Comparison of ENCODE assay signal across 20 cellular contexts in the genomic region with DNA sequence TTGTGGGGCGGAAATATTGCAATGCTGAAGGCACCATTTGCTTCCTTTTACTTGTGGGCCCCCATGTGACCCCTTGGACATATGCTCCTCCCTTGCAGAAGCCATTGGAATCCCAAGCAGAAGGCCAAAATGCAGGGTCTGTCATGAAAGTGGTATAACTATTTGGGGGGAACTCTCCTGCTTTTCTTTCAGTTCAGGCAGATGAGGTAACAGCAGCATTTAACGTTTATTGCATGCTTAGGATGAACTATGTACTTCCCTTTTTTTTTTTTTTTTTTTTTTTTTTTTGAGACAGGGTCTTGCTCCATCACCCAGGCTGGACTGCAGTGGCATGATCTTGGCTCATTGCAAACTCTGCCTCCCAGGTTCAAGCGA. TPM values are rescaled to one million over a fixed set of nuclear protein-coding genes. Genes with fewer than 3 reads are reported as not detected.
"Had no signal": no experiment of that assay in that cellular context is flagged by ENCODE, and none has a peak within 500 bp of the region (broad histone marks: within the 10 kb centered on the region; RNA-seq: fewer than 3 reads in every experiment).

No MANE protein-coding gene starts in this region.

- H3K36me3 Mint-ChIP-seq: immature natural killer cell, naive B cell had no signal

- H3K27ac ChIP-seq: ascending aorta, esophagus squamous epithelium, lower lobe of right lung, stomach, thoracic aorta had no signal

- ATAC-seq: activated naive CD8-positive, alpha-beta T cell treated with anti-CD3 and anti-CD28 coated beads, Interleukin-2, amount 50 U/mL, for 24 hours; lower lobe of right lung; right cardiac atrium had no signal

- H3K27me3 Mint-ChIP-seq: activated naive CD8-positive, alpha-beta T cell treated with anti-CD3 and anti-CD28 coated beads, Interleukin-2, amount 50 U/mL, for 24 hours had no signal

- H3K4me3 Mint-ChIP-seq: activated CD4-positive, alpha-beta memory T cell treated with anti-CD3 and anti-CD28 coated beads, Interleukin-2, amount 10 ng/mL, durations not matched to agents 7 days and 5 days; activated naive CD8-positive, alpha-beta T cell treated with anti-CD3 and anti-CD28 coated beads, Interleukin-2, amount 50 U/mL, for 24 hours; activated T-helper 1 cell treated with anti-CD3 and anti-CD28 coated beads, Interleukin-12 subunit alpha, Interleukin-12 subunit beta, Interleukin-2, Interleukin-4 antibody, amounts not matched to agents 30 ng/mL and 10 ng/mL and 1 ng/mL, durations not matched to agents 14 hours and 24 hours and 36 hours; immature natural killer cell; naive B cell had no signal

- H3K9me3 Mint-ChIP-seq: activated CD4-positive, alpha-beta memory T cell treated with anti-CD3 and anti-CD28 coated beads, Interleukin-2, amount 10 ng/mL, durations not matched to agents 7 days and 5 days; activated naive CD8-positive, alpha-beta T cell treated with anti-CD3 and anti-CD28 coated beads, Interleukin-2, amount 50 U/mL, for 24 hours; activated T-helper 1 cell treated with anti-CD3 and anti-CD28 coated beads, Interleukin-12 subunit alpha, Interleukin-12 subunit beta, Interleukin-2, Interleukin-4 antibody, amounts not matched to agents 30 ng/mL and 10 ng/mL and 1 ng/mL, durations not matched to agents 14 hours and 24 hours and 36 hours; immature natural killer cell; naive B cell had no signal

- DNase-seq: activated CD4-positive, alpha-beta memory T cell treated with anti-CD3 and anti-CD28 coated beads, Interleukin-2, amount 10 ng/mL, durations not matched to agents 7 days and 5 days; activated CD8-positive, alpha-beta memory T cell treated with anti-CD3 and anti-CD28 coated beads, Interleukin-2, amount 50 U/mL, for 4 hours; activated naive CD4-positive, alpha-beta T cell; activated naive CD8-positive, alpha-beta T cell treated with anti-CD3 and anti-CD28 coated beads, Interleukin-2, amount 50 U/mL, for 24 hours; esophagus squamous epithelium; foreskin fibroblast; immature natural killer cell; lower lobe of right lung; naive B cell; nucleus accumbens; right cardiac atrium; small intestine; stomach had no signal

- H3K36me3 ChIP-seq: ascending aorta, esophagus squamous epithelium, lower lobe of right lung, stomach, thoracic aorta had no signal

- H3K4me3 ChIP-seq: ascending aorta, esophagus squamous epithelium, lower lobe of right lung, stomach, thoracic aorta had no signal

- H3K9me3 ChIP-seq: ascending aorta, esophagus squamous epithelium, lower lobe of right lung, stomach, thoracic aorta had no signal

- H3K4me1 Mint-ChIP-seq: activated CD4-positive, alpha-beta memory T cell treated with anti-CD3 and anti-CD28 coated beads, Interleukin-2, amount 10 ng/mL, durations not matched to agents 7 days and 5 days; activated naive CD8-positive, alpha-beta T cell treated with anti-CD3 and anti-CD28 coated beads, Interleukin-2, amount 50 U/mL, for 24 hours; immature natural killer cell; naive B cell had no signal

- H3K4me1 ChIP-seq: ascending aorta, esophagus squamous epithelium, lower lobe of right lung, stomach had no signal

- H3K27ac Mint-ChIP-seq: activated CD4-positive, alpha-beta memory T cell treated with anti-CD3 and anti-CD28 coated beads, Interleukin-2, amount 10 ng/mL, durations not matched to agents 7 days and 5 days; activated naive CD8-positive, alpha-beta T cell treated with anti-CD3 and anti-CD28 coated beads, Interleukin-2, amount 50 U/mL, for 24 hours; activated T-helper 1 cell treated with anti-CD3 and anti-CD28 coated beads, Interleukin-12 subunit alpha, Interleukin-12 subunit beta, Interleukin-2, Interleukin-4 antibody, amounts not matched to agents 30 ng/mL and 10 ng/mL and 1 ng/mL, durations not matched to agents 14 hours and 24 hours and 36 hours; immature natural killer cell; naive B cell; progenitor cell of endocrine pancreas had no signal

- H3K27me3 ChIP-seq: ascending aorta, esophagus squamous epithelium had no signal

RNA-seq across cellular contexts. Expression of a gene that starts 7.8 kb away (rescaled TPM):
- total RNA-seq: activated CD4-positive, alpha-beta memory T cell treated with anti-CD3 and anti-CD28 coated beads, Interleukin-2, amount 10 ng/mL, durations not matched to agents 7 days and 5 days; activated T-helper 1 cell treated with anti-CD3 and anti-CD28 coated beads, Interleukin-12 subunit alpha, Interleukin-12 subunit beta, Interleukin-2, Interleukin-4 antibody, amounts not matched to agents 30 ng/mL and 10 ng/mL and 1 ng/mL, durations not matched to agents 14 hours and 24 hours and 36 hours; ascending aorta; bronchial epithelial cell; chondrocyte; dermis microvascular lymphatic vessel endothelial cell; esophagus squamous epithelium; lower lobe of right lung; progenitor cell of endocrine pancreas; right cardiac atrium; thoracic aorta had no signal
- polyA plus RNA-seq: immature natural killer cell, right cardiac atrium, stomach had no signal
